10 cellular contexts compared by ENCODE assay signal in the genomic region with DNA sequence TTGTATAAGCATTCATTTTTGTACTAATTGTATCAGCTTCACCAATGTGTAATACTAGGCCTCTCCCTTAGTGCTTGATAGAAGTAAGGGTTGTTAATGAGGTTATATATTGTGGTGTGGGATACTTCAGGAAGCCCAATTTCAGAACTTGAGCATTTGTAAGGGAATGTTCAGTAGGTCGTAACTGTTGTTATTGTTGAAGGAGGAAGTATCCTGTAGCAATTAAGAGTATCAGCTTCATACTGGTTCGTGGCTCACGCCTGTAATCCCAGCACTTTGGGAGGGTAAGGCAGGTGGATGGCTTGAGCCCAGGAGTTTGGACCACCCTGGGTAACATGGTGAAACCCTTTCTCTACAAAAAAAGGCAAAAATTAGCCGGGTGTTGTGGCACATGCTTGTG. TPM values are rescaled to one million over a fixed set of nuclear protein-coding genes. Genes with fewer than 3 reads are reported as not detected.
A peak's percentile ranks its signal among the peaks of the same experiment; 100 is the strongest.
DNase-seq lines count a peak whose midpoint lies in the region; ATAC-seq, FAIRE-seq and TF ChIP-seq lines count a peak whose summit lies in the region.
"Had no signal": no experiment of that assay in that cellular context is flagged by ENCODE, and none has a peak within 500 bp of the region (broad histone marks: within the 10 kb centered on the region; RNA-seq: fewer than 3 reads in every experiment).

No MANE protein-coding gene starts in this region.

- peaks cover 97% of the 10 kb centered on the region for H3K79me2 ChIP-seq in astrocyte (ENCODE audit: insufficient read depth, low read length)

- intact Hi-C loops in transverse colon (cut with DNase I; ENCODE audit: low total_unique reads) = no loop called here

- peak overlapping the region; percentile 70 for H3K4me3 Mint-ChIP-seq in activated T-cell treated with anti-CD3 and anti-CD28 coated beads, Interleukin-2, amount 50 U/mL, for 24 hours
- H3K4me3 Mint-ChIP-seq in astrocyte (ENCODE audit: unreplicated experiment) = no peak overlapping the region

- H3K4me3 ChIP-seq in astrocyte (ENCODE audit: insufficient read depth, low read depth, low read length) = no peak overlapping the region
- H3K4me3 ChIP-seq in muscle layer of colon (ENCODE audit: low read depth in 1 of 2, low read length in 2 of 2) = no peak overlapping the region
- no peak overlapping the region for H3K4me3 ChIP-seq in transverse colon
- no peak overlapping the region for H3K4me3 ChIP-seq in right atrium auricular region

- H4K20me1 ChIP-seq in astrocyte (ENCODE audit: insufficient read depth, low read length) = peaks cover 44% of the 10 kb centered on the region

- H3K27ac ChIP-seq in astrocyte (ENCODE audit: low read depth, low read length) (peak overlapping the region; percentile 87), muscle layer of colon (ENCODE audit: low read depth, low read length) (peak overlapping the region; percentile 36), transverse colon (peak overlapping the region; percentile 41 to 76 (median 62)), right atrium auricular region (no peak overlapping the region)

- no peak for TF ChIP-seq EP300 in transverse colon (IDR thresholded peaks at IDR 0.05; ENCODE audit: low read depth)

- in situ Hi-C loops in transverse colon (cut with MboI; ENCODE audit: low pct_ligation_motif_present in 1 of 4, low pct_unique_long_range_greater_than_20kb in 1 of 4, low sequenced_read_pairs in 3 of 4) = no loop called here

- FAIRE-seq in astrocyte (lab: Jason Lieb, UNC) = no peak

- H3K27me3 Mint-ChIP-seq in activated T-cell treated with anti-CD3 and anti-CD28 coated beads, Interleukin-2, amount 50 U/mL, for 24 hours = no peaks in the 10 kb centered on the region
- H3K27me3 Mint-ChIP-seq in astrocyte (ENCODE audit: low read depth, unreplicated experiment) = no peaks in the 10 kb centered on the region

- H3K36me3 Mint-ChIP-seq in activated T-cell treated with anti-CD3 and anti-CD28 coated beads, Interleukin-2, amount 50 U/mL, for 24 hours (ENCODE audit: low read depth) = peaks cover 27% of the 10 kb centered on the region
- H3K36me3 Mint-ChIP-seq in astrocyte (ENCODE audit: low read depth, unreplicated experiment) = peaks cover 6% of the 10 kb centered on the region

- peak overlapping the region; percentile 33 for H3K9ac ChIP-seq in astrocyte (ENCODE audit: low read length)
- H3K9ac ChIP-seq in muscle layer of colon (ENCODE audit: low read length) = no peak overlapping the region

- 25 to 46% methylated on average over 1 to 4 of the region's 4 CpGs for WGBS in transverse colon (ENCODE audit: low coverage in 1 of 2), 2 donors

- no peak for ATAC-seq in HG03442 (IDR thresholded peaks at IDR 0.05; ENCODE audit: unreplicated experiment)

- H3K27me3 ChIP-seq in astrocyte (ENCODE audit: insufficient read depth, low read length) (no peaks in the 10 kb centered on the region), muscle layer of colon (ENCODE audit: control insufficient read depth in 1 of 2, insufficient read depth in 2 of 2, low read length in 2 of 2) (no peaks in the 10 kb centered on the region), transverse colon (no peaks in the 10 kb centered on the region), right atrium auricular region (no peaks in the 10 kb centered on the region)

- no peak for TF ChIP-seq CTCF in astrocyte (IDR thresholded peaks at IDR 0.05; ENCODE audit: insufficient read depth, low read depth, low read length)
- TF ChIP-seq CTCF in transverse colon (IDR thresholded peaks at IDR 0.05) = no peak
- no peak for TF ChIP-seq CTCF in right atrium auricular region (IDR thresholded peaks at IDR 0.05)

- TF ChIP-seq POLR2A in transverse colon (IDR thresholded peaks at IDR 0.05) = no peak

- peak overlapping the region; percentile 99 for H3K27ac Mint-ChIP-seq in activated T-cell treated with anti-CD3 and anti-CD28 coated beads, Interleukin-2, amount 50 U/mL, for 24 hours
- no peak overlapping the region for H3K27ac Mint-ChIP-seq in astrocyte (ENCODE audit: unreplicated experiment)

- H3K9me3 ChIP-seq in astrocyte (ENCODE audit: insufficient read depth, low read depth, low read length) (no peaks in the 10 kb centered on the region), muscle layer of colon (ENCODE audit: low read length) (no peaks in the 10 kb centered on the region), transverse colon (no peaks in the 10 kb centered on the region), right atrium auricular region (no peaks in the 10 kb centered on the region)

- H2AFZ ChIP-seq in astrocyte (ENCODE audit: low read depth, low read length) = no peak overlapping the region

- H3K4me2 ChIP-seq in astrocyte (ENCODE audit: low read length) = peak overlapping the region; percentile 80

- H3K9me3 Mint-ChIP-seq in activated T-cell treated with anti-CD3 and anti-CD28 coated beads, Interleukin-2, amount 50 U/mL, for 24 hours = peaks cover 2% of the 10 kb centered on the region
- peaks cover 3% of the 10 kb centered on the region for H3K9me3 Mint-ChIP-seq in astrocyte (ENCODE audit: unreplicated experiment)

- DNase-seq in activated T-cell treated with anti-CD3 and anti-CD28 coated beads, Interleukin-2, amount 50 U/mL, for 24 hours = no peak
- no peak for DNase-seq in activated T-cell treated with anti-CD3 and anti-CD28 coated beads for 4 hours
- no peak for DNase-seq in astrocyte (ENCODE audit: low read depth)
- no peak for DNase-seq in transverse colon
- DNase-seq in NCI-H2081 treated with DMSO at 0.1 percent for 48 hours (lab: John Stamatoyannopoulos, UW) = no peak
- no peak for DNase-seq in right atrium auricular region (ENCODE audit: low spot score)
- DNase-seq: amygdala, occipital lobe had no signal

- H3K36me3 ChIP-seq in astrocyte (ENCODE audit: insufficient read depth, low read length) = no peaks in the 10 kb centered on the region
- no peaks in the 10 kb centered on the region for H3K36me3 ChIP-seq in muscle layer of colon (ENCODE audit: insufficient read depth, low read length)
- no peaks in the 10 kb centered on the region for H3K36me3 ChIP-seq in transverse colon
- no peaks in the 10 kb centered on the region for H3K36me3 ChIP-seq in right atrium auricular region

- peaks cover 80% of the 10 kb centered on the region for H3K4me1 Mint-ChIP-seq in activated T-cell treated with anti-CD3 and anti-CD28 coated beads, Interleukin-2, amount 50 U/mL, for 24 hours (ENCODE audit: low read depth)
- H3K4me1 Mint-ChIP-seq in astrocyte (ENCODE audit: low read depth, unreplicated experiment) = peaks cover 49% of the 10 kb centered on the region

- H3K4me1 ChIP-seq in astrocyte (ENCODE audit: insufficient read depth, low read length) (peaks cover 43% of the 10 kb centered on the region), muscle layer of colon (ENCODE audit: insufficient read depth, low read length) (peaks cover 54% of the 10 kb centered on the region), transverse colon (peaks cover 51 to 76% (median 62%) of the 10 kb centered on the region in 4 donors), right atrium auricular region (peaks cover 0 to 64% of the 10 kb centered on the region in 2 donors)

RNA-seq across cellular contexts. Expression of a gene that starts 30.6 kb away (rescaled TPM):
- 218 and 226 TPM in 2 replicates for total RNA-seq in astrocyte
- 100 to 1,000 TPM in 3 of 4 donors, 10 to 100 TPM in 1; 82.8 to 354 (median 282) TPM for total RNA-seq in transverse colon
- total RNA-seq in right atrium auricular region = 10 to 100 TPM; 56.5 to 96.3 TPM

Comparison
In these comparisons a context has a peak if more than half of its experiments do, and no peak if none do; other contexts are left out.
1. H3K27ac ChIP-seq: peak in astrocyte (single experiment), muscle layer of colon (single experiment) and transverse colon (4 of 4); none in right atrium auricular region (0 of 2).